10 cellular contexts compared by ENCODE assay signal in genomic region chr13:60617863-60618733, GRCh38.
DNase-seq lines count a peak whose midpoint lies in the region; ATAC-seq and TF ChIP-seq lines count a peak whose summit lies in the region.
"Had no signal": no experiment of that assay in that cellular context is flagged by ENCODE, and none has a peak within 500 bp of the region (broad histone marks: within the 10 kb centered on the region; RNA-seq: fewer than 3 reads in every experiment).

No MANE protein-coding gene starts in this region.

- H3K27ac ChIP-seq in breast epithelium (no peak overlapping the region), tibial nerve (no peak overlapping the region)

- no peak for TF ChIP-seq EP300 in tibial nerve (IDR thresholded peaks at IDR 0.05)

- peaks cover 0 to 4% of the 10 kb centered on the region in 2 donors for H3K27me3 ChIP-seq in breast epithelium
- H3K27me3 ChIP-seq in tibial nerve = no peaks in the 10 kb centered on the region

- in situ Hi-C loops in T47D (cut with HindIII; ENCODE audit: low pct_unique_long_range_greater_than_20kb, low sequenced_read_pairs) = no loop called here

- H3K36me3 ChIP-seq in breast epithelium (no peaks in the 10 kb centered on the region), tibial nerve (no peaks in the 10 kb centered on the region)

- 62 to 82% methylated on average over 5 of the region's 5 CpGs for WGBS in tibial nerve, 2 donors

- H3K9me3 ChIP-seq in breast epithelium (no peaks in the 10 kb centered on the region), tibial nerve (no peaks in the 10 kb centered on the region)

- intact Hi-C loops in breast epithelium (cut with DNase I; ENCODE audit: low total_unique reads) = no loop called here

- H3K4me3 ChIP-seq in breast epithelium (no peak overlapping the region), tibial nerve (no peak overlapping the region)

- DNase-seq in T47D (ENCODE audit: low read depth in 1 of 2, low spot score in 1 of 2) (peak; percentile 0 to 63), breast epithelium (ENCODE audit: low spot score in 2 of 2) (no peak), UCSD-AML1 (lab: John Stamatoyannopoulos, UW; ENCODE audit: unreplicated experiment) (peak; percentile 7), iPS DF 19.7 (ENCODE audit: low read depth, low spot score) (peak; percentile 54), tibial nerve (ENCODE audit: low spot score in 2 of 2) (peak in 1 of 2 donors; percentile 32), amniotic stem cell (lab: John Stamatoyannopoulos, UW) (no peak)
- DNase-seq: CD4-positive, alpha-beta memory T cell; Right ventricle myocardium superior had no signal

- TF ChIP-seq CTCF in breast epithelium (IDR thresholded peaks at IDR 0.05) (no peak), tibial nerve (IDR thresholded peaks at IDR 0.05) (peak in 3 of 5 experiments; percentile 22 to 45 (median 25))

- TF ChIP-seq POLR2A in breast epithelium (IDR thresholded peaks at IDR 0.05) (no peak), tibial nerve (IDR thresholded peaks at IDR 0.05) (no peak)

- H3K4me1 ChIP-seq in breast epithelium (no peaks in the 10 kb centered on the region), tibial nerve (no peaks in the 10 kb centered on the region)

- no peak for ATAC-seq in HG02938 (IDR thresholded peaks at IDR 0.05; ENCODE audit: unreplicated experiment)
- ATAC-seq in GM18867 (IDR thresholded peaks at IDR 0.05; ENCODE audit: unreplicated experiment) = no peak

Comparison
In these comparisons a context has a peak if more than half of its experiments do, and no peak if none do; other contexts are left out.
1. DNase-seq: peak in T47D (2 of 2), UCSD-AML1 (single experiment) and iPS DF 19.7 (single experiment); none in breast epithelium (0 of 2) and amniotic stem cell (single experiment).
2. CTCF ChIP-seq: peak in tibial nerve (3 of 5); none in breast epithelium (0 of 3).